Comparison of ENCODE assay signal across 24 cellular contexts in the genomic region with DNA sequence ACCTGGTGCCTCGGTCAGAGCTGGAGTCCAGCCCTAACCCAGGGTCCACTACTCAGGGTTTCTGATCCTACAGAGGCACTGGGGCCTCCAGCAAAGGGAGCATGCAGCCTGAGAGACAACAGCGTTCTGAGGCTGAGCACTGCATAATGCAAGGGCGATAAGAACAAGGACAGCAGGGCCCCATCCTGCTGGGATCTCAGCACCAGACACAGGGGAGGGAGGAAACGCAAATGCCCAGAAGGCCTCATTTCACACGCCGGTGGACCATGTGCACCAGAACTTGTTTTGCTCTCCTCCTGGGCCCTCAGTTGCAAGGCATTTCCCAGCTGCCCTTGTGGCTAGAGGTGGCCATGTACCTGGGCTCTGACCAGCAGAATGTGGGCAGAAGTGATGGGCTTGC.
"Had no signal": no experiment of that assay in that cellular context is flagged by ENCODE, and none has a peak within 500 bp of the region (broad histone marks: within the 10 kb centered on the region; RNA-seq: fewer than 3 reads in every experiment).

No MANE protein-coding gene starts in this region.

- ATAC-seq: lower lobe of right lung, sciatic nerve had no signal

- H3K36me3 Mint-ChIP-seq: natural killer cell treated with Interleukin-12 subunit alpha and Interleukin-12 subunit beta and Interleukin-15 and Interleukin-18, amount 100 ng/mL, for 72 hours had no signal

- H3K4me3 Mint-ChIP-seq: dendritic cell treated with granulocyte-macrophage colony-stimulating factor and Interleukin-4, amounts not matched to agents 40 ng/mL and 50 ng/mL, for 4 days; endodermal cell; natural killer cell treated with Interleukin-12 subunit alpha and Interleukin-12 subunit beta and Interleukin-15 and Interleukin-18, amount 100 ng/mL, for 72 hours; neural crest cell had no signal

- H3K27ac Mint-ChIP-seq: dendritic cell treated with granulocyte-macrophage colony-stimulating factor and Interleukin-4, amounts not matched to agents 40 ng/mL and 50 ng/mL, for 4 days; endodermal cell; natural killer cell treated with Interleukin-12 subunit alpha and Interleukin-12 subunit beta and Interleukin-15 and Interleukin-18, amount 100 ng/mL, for 72 hours had no signal

- DNase-seq: colonic mucosa; effector CD8-positive, alpha-beta T cell; endodermal cell; esophagus squamous epithelium; foreskin melanocyte; left ventricle myocardium superior; lower lobe of right lung; stimulated activated CD4-positive, alpha-beta T cell treated with anti-CD3 and anti-CD28 coated beads, Interleukin-12 subunit alpha, Interleukin-12 subunit beta, amount 100 ng/mL, for 4 hours; stimulated activated CD4-positive, alpha-beta T cell treated with anti-CD3 and anti-CD28 coated beads, Interleukin-1b, Interleukin-23, amount 100 ng/mL, for 48 hours; stimulated activated CD4-positive, alpha-beta T cell treated with anti-CD3 and anti-CD28 coated beads, Interleukin-4, amount 100 ng/mL, for 1 hour; stimulated activated CD8-positive, alpha-beta memory T cell treated with anti-CD3 and anti-CD28 coated beads, Interleukin-4, amount 100 ng/mL, for 48 hours; stimulated activated naive CD4-positive, alpha-beta T cell treated with Interleukin-2 at 50 U/mL for 16 hours; stomach; thyroid gland; trophoblast cell had no signal

- H3K4me1 ChIP-seq: colonic mucosa, esophagus squamous epithelium, lower lobe of right lung, prostate gland, right atrium auricular region, thyroid gland, vagina had no signal

- H3K4me3 ChIP-seq: colonic mucosa, esophagus squamous epithelium, lower lobe of right lung, prostate gland, right atrium auricular region, smooth muscle cell, stomach, thyroid gland, vagina had no signal

- H3K27me3 Mint-ChIP-seq: dendritic cell treated with granulocyte-macrophage colony-stimulating factor and Interleukin-4, amounts not matched to agents 40 ng/mL and 50 ng/mL, for 4 days; natural killer cell treated with Interleukin-12 subunit alpha and Interleukin-12 subunit beta and Interleukin-15 and Interleukin-18, amount 100 ng/mL, for 72 hours had no signal

- H3K4me1 Mint-ChIP-seq: neural crest cell had no signal

- H3K9me3 ChIP-seq: colonic mucosa, esophagus squamous epithelium, lower lobe of right lung, prostate gland, right atrium auricular region, stomach, thyroid gland, vagina had no signal

- H3K27ac ChIP-seq: colonic mucosa, epithelial cell of prostate, esophagus squamous epithelium, lower lobe of right lung, prostate gland, right atrium auricular region, stomach, thyroid gland, vagina had no signal

- H3K9me3 Mint-ChIP-seq: dendritic cell treated with granulocyte-macrophage colony-stimulating factor and Interleukin-4, amounts not matched to agents 40 ng/mL and 50 ng/mL, for 4 days; endodermal cell; natural killer cell treated with Interleukin-12 subunit alpha and Interleukin-12 subunit beta and Interleukin-15 and Interleukin-18, amount 100 ng/mL, for 72 hours; neural crest cell had no signal

- H3K36me3 ChIP-seq: colonic mucosa, esophagus squamous epithelium, lower lobe of right lung, prostate gland, right atrium auricular region, stomach, thyroid gland, vagina had no signal

- H3K27me3 ChIP-seq: colonic mucosa, esophagus squamous epithelium, right atrium auricular region, stomach, thyroid gland, vagina had no signal

- H3K4me2 ChIP-seq: smooth muscle cell had no signal
